8 cellular contexts compared by ENCODE assay signal in the genomic region with DNA sequence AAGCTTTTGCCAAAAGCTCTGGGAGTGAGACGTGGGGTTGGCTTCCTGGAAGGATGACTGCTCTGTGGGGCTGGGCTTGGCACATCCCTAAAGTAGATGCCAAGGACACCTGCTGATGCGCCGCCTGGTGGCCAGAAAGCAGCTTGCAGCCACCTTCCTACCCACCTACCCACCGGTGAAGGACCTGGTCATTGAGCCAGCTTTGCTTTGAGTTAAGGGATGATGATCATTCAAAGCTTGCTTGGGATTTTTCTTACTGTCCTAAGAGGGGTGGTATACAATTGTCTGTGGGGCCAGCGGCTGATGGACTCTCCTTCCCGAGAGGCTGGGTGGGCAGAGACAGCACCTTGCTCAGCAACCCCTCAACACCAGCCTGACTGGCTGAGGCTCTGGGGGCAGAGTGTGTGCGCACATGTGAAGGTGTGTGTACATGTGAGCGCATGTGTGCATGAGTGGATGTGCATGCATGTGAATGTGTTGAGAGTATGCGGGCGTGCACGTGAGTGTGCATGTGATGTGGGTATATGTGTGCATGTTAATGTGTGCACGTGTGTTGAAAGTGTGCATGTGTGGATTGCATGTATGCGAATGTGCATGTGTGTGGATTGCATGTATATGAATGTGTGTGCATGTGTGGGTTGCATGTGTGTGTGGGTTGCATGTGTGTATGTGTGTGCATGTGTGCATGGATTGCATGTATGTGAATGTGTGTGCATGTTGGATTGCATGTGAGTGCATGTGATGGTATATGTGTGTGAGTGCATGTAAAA. TPM values are rescaled to one million over a fixed set of nuclear protein-coding genes. Genes with fewer than 3 reads are reported as not detected.
DNase-seq lines count a peak whose midpoint lies in the region; ATAC-seq lines count a peak whose summit lies in the region.

No MANE protein-coding gene starts in this region.

- H3K4me1 Mint-ChIP-seq in activated naive CD8-positive, alpha-beta T cell treated with anti-CD3 and anti-CD28 coated beads for 36 hours, result peaks cover 3% of the 10 kb centered on the region

- no peak overlapping the region for H3K4me3 Mint-ChIP-seq in activated naive CD8-positive, alpha-beta T cell treated with anti-CD3 and anti-CD28 coated beads for 36 hours

- ATAC-seq in left ventricle myocardium superior, result peak; percentile 30
- ATAC-seq in GM21529 (IDR thresholded peaks at IDR 0.05; ENCODE audit: unreplicated experiment), result no peak
- no peak for ATAC-seq in HG03196 (IDR thresholded peaks at IDR 0.05; ENCODE audit: unreplicated experiment)

- no peak overlapping the region for H3K27ac Mint-ChIP-seq in activated naive CD8-positive, alpha-beta T cell treated with anti-CD3 and anti-CD28 coated beads for 36 hours

- intact Hi-C loops in left ventricle myocardium superior (cut with micrococcal nuclease), result no loop called here

- H3K27me3 Mint-ChIP-seq in activated naive CD8-positive, alpha-beta T cell treated with anti-CD3 and anti-CD28 coated beads for 36 hours, result peaks cover 17% of the 10 kb centered on the region

- DNase-seq in CD1c-positive myeloid dendritic cell (ENCODE audit: extremely low spot score) (peak; percentile 58), HT-29 (ENCODE audit: low spot score) (peak; percentile 86), SW480 (ENCODE audit: low spot score) (peak; percentile 60), left ventricle myocardium superior (peak; percentile 82)
- DNase-seq in activated naive CD8-positive, alpha-beta T cell treated with anti-CD3 and anti-CD28 coated beads for 36 hours, result peak; percentile 58
- peak; percentile 44 to 60 for DNase-seq in stimulated activated CD4-positive, alpha-beta T cell treated with anti-CD3 and anti-CD28 coated beads, Interleukin-15, amount 100 ng/mL, for 1 hour (ENCODE audit: low read depth in 1 of 2, low spot score in 1 of 2)

- H3K36me3 Mint-ChIP-seq in activated naive CD8-positive, alpha-beta T cell treated with anti-CD3 and anti-CD28 coated beads for 36 hours, result no peaks in the 10 kb centered on the region

- no peaks in the 10 kb centered on the region for H3K9me3 Mint-ChIP-seq in activated naive CD8-positive, alpha-beta T cell treated with anti-CD3 and anti-CD28 coated beads for 36 hours

RNA-seq across cellular contexts. Expression of a gene that starts 18.6 kb away (rescaled TPM):
- 3.6 and 7.5 TPM in 2 replicates for total RNA-seq in HT-29 (2014; rRNA removed; shearing (Covaris generic))
- total RNA-seq in activated naive CD8-positive, alpha-beta T cell treated with anti-CD3 and anti-CD28 coated beads for 36 hours, result under 1 TPM; 0.12 to 0.14 TPM
- 247 TPM for total RNA-seq in left ventricle myocardium superior

RNA-seq across cellular contexts. Expression of a gene that starts 32.0 kb away (rescaled TPM):
- 22.5 and 26.7 TPM in 2 replicates for total RNA-seq in HT-29 (2014; rRNA removed; shearing (Covaris generic))
- total RNA-seq in activated naive CD8-positive, alpha-beta T cell treated with anti-CD3 and anti-CD28 coated beads for 36 hours, result 10 to 100 TPM; 23.4 to 26.3 TPM
- 32.8 TPM for total RNA-seq in left ventricle myocardium superior

RNA-seq across cellular contexts. Expression of a gene that starts 33.0 kb away (rescaled TPM):
- total RNA-seq in HT-29 (2014; rRNA removed; shearing (Covaris generic)), result 89.2 and 96.4 TPM in 2 replicates
- 10 to 100 TPM; 39.3 to 43.1 TPM for total RNA-seq in activated naive CD8-positive, alpha-beta T cell treated with anti-CD3 and anti-CD28 coated beads for 36 hours
- total RNA-seq in left ventricle myocardium superior, result 28.2 TPM

Comparison
In these comparisons a context has a peak if more than half of its experiments do, and no peak if none do; other contexts are left out.
1. RNA of a gene that starts 18.6 kb away (total RNA-seq): 247 TPM in left ventricle myocardium superior (single experiment); 3.6 to 7.5 TPM in HT-29 and 0.12 to 0.14 TPM in activated naive CD8-positive, alpha-beta T cell treated with anti-CD3 and anti-CD28 coated beads for 36 hours; every median in the first group is over 10 times any median in the second.
2. Peak in every context shown above with its lines, with median percentiles within 50 percentile points of each other: DNase-seq.